ENCODE assay signal across 1 cellular context in the genomic region with DNA sequence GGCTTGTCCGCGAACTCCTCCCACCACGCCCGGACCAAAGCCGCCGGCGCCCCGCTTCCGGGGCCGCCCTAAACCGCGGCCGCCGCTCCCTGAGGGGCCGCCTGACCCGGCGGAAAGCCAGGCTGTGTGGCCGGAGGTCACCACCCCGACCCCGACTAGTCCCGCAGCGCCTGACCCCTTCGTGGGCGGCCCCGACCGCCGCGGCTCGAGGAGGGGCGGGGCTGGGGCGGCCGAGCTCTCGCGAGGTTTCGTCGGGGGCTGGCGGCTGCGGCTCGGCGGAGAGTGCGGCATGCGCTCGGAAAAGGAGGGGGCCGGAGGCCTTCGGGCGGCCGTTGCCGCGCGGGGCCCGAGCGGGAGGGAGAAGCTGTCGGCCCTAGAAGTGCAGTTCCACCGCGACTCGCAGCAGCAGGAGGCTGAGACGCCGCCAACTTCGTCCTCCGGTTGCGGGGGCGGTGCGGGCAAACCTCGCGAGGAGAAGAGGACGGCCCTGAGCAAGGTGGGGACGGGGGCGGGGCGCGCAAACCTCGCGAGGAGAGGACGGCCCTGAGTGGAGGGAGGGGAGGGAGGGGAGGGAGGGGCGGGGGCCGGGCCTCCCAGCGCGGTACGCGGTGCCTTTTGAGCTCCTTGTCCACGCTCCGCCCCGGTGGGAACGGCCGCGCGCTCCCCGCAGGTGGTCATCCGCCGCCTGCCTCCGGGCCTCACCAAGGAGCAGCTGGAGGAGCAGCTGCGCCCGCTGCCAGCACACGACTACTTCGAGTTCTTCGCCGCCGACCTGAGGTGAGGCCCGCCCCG.
TF ChIP-seq lines count a peak whose summit lies in the region.

A gene with protein sequence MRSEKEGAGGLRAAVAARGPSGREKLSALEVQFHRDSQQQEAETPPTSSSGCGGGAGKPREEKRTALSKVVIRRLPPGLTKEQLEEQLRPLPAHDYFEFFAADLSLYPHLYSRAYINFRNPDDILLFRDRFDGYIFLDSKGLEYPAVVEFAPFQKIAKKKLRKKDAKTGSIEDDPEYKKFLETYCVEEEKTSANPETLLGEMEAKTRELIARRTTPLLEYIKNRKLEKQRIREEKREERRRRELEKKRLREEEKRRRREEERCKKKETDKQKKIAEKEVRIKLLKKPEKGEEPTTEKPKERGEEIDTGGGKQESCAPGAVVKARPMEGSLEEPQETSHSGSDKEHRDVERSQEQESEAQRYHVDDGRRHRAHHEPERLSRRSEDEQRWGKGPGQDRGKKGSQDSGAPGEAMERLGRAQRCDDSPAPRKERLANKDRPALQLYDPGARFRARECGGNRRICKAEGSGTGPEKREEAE (plus strand): TSS at position 251 of the 792 bp plus-strand sequence. CDS start 39 bp downstream, at position 290.

TF ChIP-seq in WTC11, 78 proteins besides CTCF, POLR2A, EP300 and RAD21 (continued from another document):
- TF ChIP-seq, protein P1, sequence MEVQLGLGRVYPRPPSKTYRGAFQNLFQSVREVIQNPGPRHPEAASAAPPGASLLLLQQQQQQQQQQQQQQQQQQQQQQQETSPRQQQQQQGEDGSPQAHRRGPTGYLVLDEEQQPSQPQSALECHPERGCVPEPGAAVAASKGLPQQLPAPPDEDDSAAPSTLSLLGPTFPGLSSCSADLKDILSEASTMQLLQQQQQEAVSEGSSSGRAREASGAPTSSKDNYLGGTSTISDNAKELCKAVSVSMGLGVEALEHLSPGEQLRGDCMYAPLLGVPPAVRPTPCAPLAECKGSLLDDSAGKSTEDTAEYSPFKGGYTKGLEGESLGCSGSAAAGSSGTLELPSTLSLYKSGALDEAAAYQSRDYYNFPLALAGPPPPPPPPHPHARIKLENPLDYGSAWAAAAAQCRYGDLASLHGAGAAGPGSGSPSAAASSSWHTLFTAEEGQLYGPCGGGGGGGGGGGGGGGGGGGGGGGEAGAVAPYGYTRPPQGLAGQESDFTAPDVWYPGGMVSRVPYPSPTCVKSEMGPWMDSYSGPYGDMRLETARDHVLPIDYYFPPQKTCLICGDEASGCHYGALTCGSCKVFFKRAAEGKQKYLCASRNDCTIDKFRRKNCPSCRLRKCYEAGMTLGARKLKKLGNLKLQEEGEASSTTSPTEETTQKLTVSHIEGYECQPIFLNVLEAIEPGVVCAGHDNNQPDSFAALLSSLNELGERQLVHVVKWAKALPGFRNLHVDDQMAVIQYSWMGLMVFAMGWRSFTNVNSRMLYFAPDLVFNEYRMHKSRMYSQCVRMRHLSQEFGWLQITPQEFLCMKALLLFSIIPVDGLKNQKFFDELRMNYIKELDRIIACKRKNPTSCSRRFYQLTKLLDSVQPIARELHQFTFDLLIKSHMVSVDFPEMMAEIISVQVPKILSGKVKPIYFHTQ (CRISPR knock-in tag; IDR thresholded peaks at IDR 0.05) = no peak
- TF ChIP-seq ZNF396 (CRISPR knock-in tag; IDR thresholded peaks at IDR 0.05; ENCODE audit: borderline replicate concordance) = no peak
- TF ChIP-seq, protein P2, sequence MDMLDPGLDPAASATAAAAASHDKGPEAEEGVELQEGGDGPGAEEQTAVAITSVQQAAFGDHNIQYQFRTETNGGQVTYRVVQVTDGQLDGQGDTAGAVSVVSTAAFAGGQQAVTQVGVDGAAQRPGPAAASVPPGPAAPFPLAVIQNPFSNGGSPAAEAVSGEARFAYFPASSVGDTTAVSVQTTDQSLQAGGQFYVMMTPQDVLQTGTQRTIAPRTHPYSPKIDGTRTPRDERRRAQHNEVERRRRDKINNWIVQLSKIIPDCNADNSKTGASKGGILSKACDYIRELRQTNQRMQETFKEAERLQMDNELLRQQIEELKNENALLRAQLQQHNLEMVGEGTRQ (CRISPR knock-in tag; IDR thresholded peaks at IDR 0.05) = peak; percentile 16; the same call in 1 of the 2 replicates
- TF ChIP-seq ATF1 (CRISPR knock-in tag; IDR thresholded peaks at IDR 0.05) = 0 out of 2 replicates have a peak, but pooled peaks have one; percentile 60
- TF ChIP-seq, protein P3, sequence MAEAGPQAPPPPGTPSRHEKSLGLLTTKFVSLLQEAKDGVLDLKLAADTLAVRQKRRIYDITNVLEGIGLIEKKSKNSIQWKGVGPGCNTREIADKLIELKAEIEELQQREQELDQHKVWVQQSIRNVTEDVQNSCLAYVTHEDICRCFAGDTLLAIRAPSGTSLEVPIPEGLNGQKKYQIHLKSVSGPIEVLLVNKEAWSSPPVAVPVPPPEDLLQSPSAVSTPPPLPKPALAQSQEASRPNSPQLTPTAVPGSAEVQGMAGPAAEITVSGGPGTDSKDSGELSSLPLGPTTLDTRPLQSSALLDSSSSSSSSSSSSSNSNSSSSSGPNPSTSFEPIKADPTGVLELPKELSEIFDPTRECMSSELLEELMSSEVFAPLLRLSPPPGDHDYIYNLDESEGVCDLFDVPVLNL (CRISPR knock-in tag; IDR thresholded peaks at IDR 0.05; ENCODE audit: borderline replicate concordance, low read depth) = 0 out of 2 replicates have a peak, but pooled peaks have one; percentile 65
- no peak for TF ChIP-seq CBFB (CRISPR knock-in tag; IDR thresholded peaks at IDR 0.05; ENCODE audit: low read depth)
- no peak for TF ChIP-seq NFATC4 (CRISPR knock-in tag; IDR thresholded peaks at IDR 0.05)
- no peak for TF ChIP-seq RORB (CRISPR knock-in tag; IDR thresholded peaks at IDR 0.05)
